ENCODE assay signal across 18 cellular contexts in genomic region chr14:103314496-103315277, GRCh38. TPM values are rescaled to one million over a fixed set of nuclear protein-coding genes. Genes with fewer than 3 reads are reported as not detected.
A peak's percentile ranks its signal among the peaks of the same experiment; 100 is the strongest.
DNase-seq lines count a peak whose midpoint lies in the region; ATAC-seq and TF ChIP-seq lines count a peak whose summit lies in the region.
"Had no signal": no experiment of that assay in that cellular context is flagged by ENCODE, and none has a peak within 500 bp of the region (broad histone marks: within the 10 kb centered on the region; RNA-seq: fewer than 3 reads in every experiment).

No MANE protein-coding gene starts in this region.

- intact Hi-C loops in left ventricle myocardium superior (cut with micrococcal nuclease), result no loop called here
- intact Hi-C loops in mammary epithelial cell (cut with micrococcal nuclease), result no loop called here

- H3K4me3 ChIP-seq in right atrium auricular region (no peak overlapping the region), mammary epithelial cell (replicated peaks in 1 of 3; ENCODE audit: insufficient read depth in 1 of 3, low read depth in 2 of 3, low read length in 3 of 3) (no peak overlapping the region)
- H3K4me3 ChIP-seq: A549 had no signal

- H3K4me1 ChIP-seq in right atrium auricular region (no peaks in the 10 kb centered on the region), mammary epithelial cell (ENCODE audit: insufficient read depth, low read length) (no peaks in the 10 kb centered on the region)
- H3K4me1 ChIP-seq: A549 had no signal

- TF ChIP-seq CTCF in right atrium auricular region (IDR thresholded peaks at IDR 0.05) (no peak), mammary epithelial cell (conservative IDR thresholded peaks at IDR 0.05 in 1 of 2, IDR thresholded peaks at IDR 0.05 in 1 of 2; ENCODE audit: extremely low read depth in 1 of 2, insufficient read depth in 1 of 2, low read depth in 1 of 2, low read length in 2 of 2) (no peak)

- in situ Hi-C loops in mammary epithelial cell (cut with MboI; ENCODE audit: low sequenced_read_pairs in 2 of 2), result no loop called here

- H4K20me1 ChIP-seq in mammary epithelial cell (ENCODE audit: insufficient read depth, low read length), result no peaks in the 10 kb centered on the region

- H3K27ac ChIP-seq in right atrium auricular region (peak overlapping the region in 1 of 2 donors; percentile 31), mammary epithelial cell (ENCODE audit: insufficient read depth, low read depth, low read length) (no peak overlapping the region)
- H3K27ac ChIP-seq: A549, brain microvascular endothelial cell had no signal

- dilution Hi-C loops in mammary epithelial cell (cut with HindIII; ENCODE audit: low sequenced_read_pairs), result loop anchor here (5.0 kb wide), 2 partner anchors 67 to 217 kb away; no protein-coding TSS in a partner anchor

- no peak overlapping the region for H3K9ac ChIP-seq in mammary epithelial cell (ENCODE audit: insufficient read depth, low read length)

- peak overlapping the region; percentile 61 for H2AFZ ChIP-seq in mammary epithelial cell (ENCODE audit: low read depth, low read length)

- DNase-seq in left ventricle myocardium superior, result no peak
- DNase-seq in right atrium auricular region (ENCODE audit: low spot score), result no peak
- DNase-seq in mammary epithelial cell, result no peak
- DNase-seq in mucosa of gallbladder (ENCODE audit: low spot score), result peak; percentile 22
- no peak for DNase-seq in activated T-cell treated with anti-CD3 and anti-CD28 coated beads, Interleukin-2, amount 50 U/mL, for 48 hours
- DNase-seq: activated naive CD4-positive, alpha-beta T cell treated with anti-CD3 and anti-CD28 coated beads, Interleukin-2, amount 10 ng/mL, durations not matched to agents 7 days and 5 days; brain microvascular endothelial cell; effector CD4-positive, alpha-beta T cell; NCI-H2029 treated with DMSO at 0.1 percent for 48 hours; occipital lobe; stimulated activated CD4-positive, alpha-beta T cell treated with anti-CD3 and anti-CD28 coated beads, Interleukin-12 subunit alpha, Interleukin-12 subunit beta, amount 100 ng/mL, for 4 hours; SW 1271 had no signal

- no peak overlapping the region for H3K4me2 ChIP-seq in mammary epithelial cell (ENCODE audit: insufficient read depth, low read depth, low read length)
- H3K4me2 ChIP-seq: A549 had no signal

- H3K36me3 ChIP-seq in right atrium auricular region (no peaks in the 10 kb centered on the region), mammary epithelial cell (ENCODE audit: insufficient read depth, low read length) (no peaks in the 10 kb centered on the region)
- H3K36me3 ChIP-seq: brain microvascular endothelial cell had no signal

- H3K79me2 ChIP-seq in mammary epithelial cell (ENCODE audit: insufficient read depth, low read length), result no peaks in the 10 kb centered on the region

- CTCF ChIA-PET in mammary epithelial cell (lab: Charles Lee; ENCODE audit: low non-redundant PET), result interaction anchor here (0.6 kb wide), 2 partner anchors 204 to 823 kb away, joined by 3 to 4 read pairs; no protein-coding TSS in a partner anchor

- ATAC-seq in left ventricle myocardium superior (peak; percentile 23), HG03442 (IDR thresholded peaks at IDR 0.05; ENCODE audit: unreplicated experiment) (no peak), HG03108 (IDR thresholded peaks at IDR 0.05; ENCODE audit: unreplicated experiment) (no peak), GM21717 (IDR thresholded peaks at IDR 0.05; ENCODE audit: unreplicated experiment) (no peak)
- ATAC-seq: activated CD4-positive, CD25-positive, alpha-beta regulatory T cell treated with anti-CD3 and anti-CD28 coated beads, Interleukin-2, amount 50 U/mL, for 24 hours; Panc1 had no signal

- BruUV-seq in mammary epithelial cell (replicated peaks; lab: Mats Ljungman, UMichigan), result no TSS peak

- H3K27me3 ChIP-seq in right atrium auricular region, result no peaks in the 10 kb centered on the region
- H3K27me3 ChIP-seq in mammary epithelial cell (ENCODE audit: insufficient read depth, low read length), result no peaks in the 10 kb centered on the region
- H3K27me3 ChIP-seq: brain microvascular endothelial cell had no signal

- WGBS in mammary epithelial cell (ENCODE audit: low coverage, missing lambda C conversion rate), result 95% methylated on average over 13 of the region's 13 CpGs

- H3K9me3 ChIP-seq in right atrium auricular region (no peaks in the 10 kb centered on the region), mammary epithelial cell (replicated peaks; ENCODE audit: insufficient read depth, low read length) (no peaks in the 10 kb centered on the region)
- H3K9me3 ChIP-seq: A549 had no signal

RNA-seq across cellular contexts. Expression of gene EIF5, which starts 19.4 kb away (rescaled TPM):
- total RNA-seq in left ventricle myocardium superior (240 TPM), right atrium auricular region (100 to 1,000 TPM; 175 to 205 TPM), mammary epithelial cell (100 to 1,000 TPM; 142 to 333 TPM), mucosa of gallbladder (265 TPM)
- polyA plus RNA-seq in mammary epithelial cell, result 337 TPM
- 310 TPM for polyA minus RNA-seq in mammary epithelial cell
